ENCODE assay signal across 8 cellular contexts in genomic region chr22:37607010-37607911, GRCh38. TPM values are rescaled to one million over a fixed set of nuclear protein-coding genes. Genes with fewer than 3 reads are reported as not detected.
DNase-seq lines count a peak whose midpoint lies in the region; ATAC-seq and TF ChIP-seq lines count a peak whose summit lies in the region.

No MANE protein-coding gene starts in this region.

- H3K27ac Mint-ChIP-seq in CD4-positive, alpha-beta T cell, result peak overlapping the region; percentile 92

- ATAC-seq in CD4-positive, alpha-beta T cell (ENCODE audit: poor library complexity), result peak; percentile 27
- no peak for ATAC-seq in GM18520 (IDR thresholded peaks at IDR 0.05; ENCODE audit: unreplicated experiment)

- H3K27me3 ChIP-seq in CD4-positive, alpha-beta T cell (ENCODE audit: control insufficient read depth, insufficient read depth, low read length), result no peaks in the 10 kb centered on the region

- H3K36me3 Mint-ChIP-seq in CD4-positive, alpha-beta T cell (ENCODE audit: low read depth), result peaks cover 11% of the 10 kb centered on the region

- intact Hi-C loops in CD4-positive, alpha-beta T cell (cut with DNase I, micrococcal nuclease), result loop anchor here in 1 of 2 experiments (5.0 kb wide), 1 partner anchor 140 kb away; no protein-coding TSS in a partner anchor

- no peaks in the 10 kb centered on the region for H3K9me3 Mint-ChIP-seq in CD4-positive, alpha-beta T cell

- DNase-seq in CD4-positive, alpha-beta T cell, result peak; percentile 85 to 93 (median 90)
- DNase-seq in HFF-Myc (ENCODE audit: extremely low read depth, low read depth) (no peak), NCI-H345 treated with DMSO at 0.1 percent for 48 hours (lab: John Stamatoyannopoulos, UW; ENCODE audit: unreplicated experiment) (peak; percentile 72), choroid plexus epithelial cell (ENCODE audit: low read depth) (peak; percentile 72), kidney tubule cell (ENCODE audit: low spot score) (peak; percentile 88)
- peak; percentile 89 to 94 for DNase-seq in activated CD4-positive, alpha-beta T cell treated with anti-CD3 and anti-CD28 coated beads for 4 hours
- DNase-seq in stimulated activated CD4-positive, alpha-beta T cell treated with anti-CD3 and anti-CD28 coated beads, Interleukin-1b, Interleukin-23, amount 100 ng/mL, for 24 hours (ENCODE audit: low read depth in 4 of 4, low spot score in 1 of 4), result peak; percentile 83 to 96 (median 88)

- no peaks in the 10 kb centered on the region for H3K27me3 Mint-ChIP-seq in CD4-positive, alpha-beta T cell

- no peaks in the 10 kb centered on the region for H3K9me3 ChIP-seq in CD4-positive, alpha-beta T cell (ENCODE audit: control insufficient read depth, low read length)

- H3K4me3 Mint-ChIP-seq in CD4-positive, alpha-beta T cell, result peak overlapping the region; percentile 81

- H3K4me3 ChIP-seq in HFF-Myc (replicated peaks; ENCODE audit: low read depth, low read length), result peak overlapping the region; percentile 88
- peak overlapping the region; percentile 41 for H3K4me3 ChIP-seq in choroid plexus epithelial cell (ENCODE audit: low read depth, low read length)

- CTCF ChIA-PET in CD4-positive, alpha-beta T cell (lab: Charles Lee), result interaction anchor here (0.6 to 6.0 kb wide), 28 partner anchors 9 to 630 kb away, joined by 3 to 70 read pairs (median 5); partner anchors contain the start of genes ANKRD54, LGALS1, NOL12 and PDXP

- POLR2A ChIA-PET in CD4-positive, alpha-beta T cell (lab: Charles Lee), result interaction anchor here (0.7 to 5.2 kb wide), 28 partner anchors 8 to 1435 kb away, joined by 3 to 78 read pairs (median 6); partner anchors contain the start of genes ANKRD54, LGALS1, LGALS2 and MFNG

- peak; percentile 92 for TF ChIP-seq CTCF in CD4-positive, alpha-beta T cell (IDR thresholded peaks at IDR 0.05)
- TF ChIP-seq CTCF in HFF-Myc (IDR thresholded peaks at IDR 0.05; ENCODE audit: low read depth, low read length, missing control alignments) (peak; percentile 100), choroid plexus epithelial cell (conservative IDR thresholded peaks at IDR 0.05; ENCODE audit: low read depth, low read length) (peak; percentile 98)

- H3K4me1 Mint-ChIP-seq in CD4-positive, alpha-beta T cell (ENCODE audit: low read depth), result peaks cover 61% of the 10 kb centered on the region

- H3K27ac ChIP-seq in CD4-positive, alpha-beta T cell (ENCODE audit: low read depth, low read length), result peak overlapping the region; percentile 88

RNA-seq across cellular contexts. Expression of gene GGA1, which starts 1.4 kb away (rescaled TPM):
- total RNA-seq in CD4-positive, alpha-beta T cell, result 10 to 100 TPM; 57.0 to 60.9 TPM

RNA-seq across cellular contexts. Expression of gene LGALS2, which starts 27.4 kb away (rescaled TPM):
- 1 to 10 TPM; 2.6 to 3.0 TPM for total RNA-seq in CD4-positive, alpha-beta T cell

RNA-seq across cellular contexts. Expression of gene SH3BP1, which starts 32.2 kb away (rescaled TPM):
- 10 to 100 TPM; 46.9 to 49.0 TPM for total RNA-seq in CD4-positive, alpha-beta T cell

RNA-seq across cellular contexts. Expression of gene CDC42EP1, which starts 47.0 kb away (rescaled TPM):
- not detected for total RNA-seq in CD4-positive, alpha-beta T cell

RNA-seq across cellular contexts. Expression of gene PDXP, which starts 51.3 kb away (rescaled TPM):
- total RNA-seq in CD4-positive, alpha-beta T cell, result 1 to 10 TPM; 1.5 TPM
